Comparison of ENCODE assay signal across 1 cellular context in genomic region chr18:62611395-62612241, GRCh38.
TF ChIP-seq lines count a peak whose summit lies in the region.

No MANE protein-coding gene starts in this region.

TF ChIP-seq in GM23338, 12 proteins besides CTCF, POLR2A, EP300 and RAD21 (continued from another document):
- TF ChIP-seq, protein P1, sequence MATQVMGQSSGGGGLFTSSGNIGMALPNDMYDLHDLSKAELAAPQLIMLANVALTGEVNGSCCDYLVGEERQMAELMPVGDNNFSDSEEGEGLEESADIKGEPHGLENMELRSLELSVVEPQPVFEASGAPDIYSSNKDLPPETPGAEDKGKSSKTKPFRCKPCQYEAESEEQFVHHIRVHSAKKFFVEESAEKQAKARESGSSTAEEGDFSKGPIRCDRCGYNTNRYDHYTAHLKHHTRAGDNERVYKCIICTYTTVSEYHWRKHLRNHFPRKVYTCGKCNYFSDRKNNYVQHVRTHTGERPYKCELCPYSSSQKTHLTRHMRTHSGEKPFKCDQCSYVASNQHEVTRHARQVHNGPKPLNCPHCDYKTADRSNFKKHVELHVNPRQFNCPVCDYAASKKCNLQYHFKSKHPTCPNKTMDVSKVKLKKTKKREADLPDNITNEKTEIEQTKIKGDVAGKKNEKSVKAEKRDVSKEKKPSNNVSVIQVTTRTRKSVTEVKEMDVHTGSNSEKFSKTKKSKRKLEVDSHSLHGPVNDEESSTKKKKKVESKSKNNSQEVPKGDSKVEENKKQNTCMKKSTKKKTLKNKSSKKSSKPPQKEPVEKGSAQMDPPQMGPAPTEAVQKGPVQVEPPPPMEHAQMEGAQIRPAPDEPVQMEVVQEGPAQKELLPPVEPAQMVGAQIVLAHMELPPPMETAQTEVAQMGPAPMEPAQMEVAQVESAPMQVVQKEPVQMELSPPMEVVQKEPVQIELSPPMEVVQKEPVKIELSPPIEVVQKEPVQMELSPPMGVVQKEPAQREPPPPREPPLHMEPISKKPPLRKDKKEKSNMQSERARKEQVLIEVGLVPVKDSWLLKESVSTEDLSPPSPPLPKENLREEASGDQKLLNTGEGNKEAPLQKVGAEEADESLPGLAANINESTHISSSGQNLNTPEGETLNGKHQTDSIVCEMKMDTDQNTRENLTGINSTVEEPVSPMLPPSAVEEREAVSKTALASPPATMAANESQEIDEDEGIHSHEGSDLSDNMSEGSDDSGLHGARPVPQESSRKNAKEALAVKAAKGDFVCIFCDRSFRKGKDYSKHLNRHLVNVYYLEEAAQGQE (IDR thresholded peaks at IDR 0.05; ENCODE audit: unreplicated experiment) = no peak
- TF ChIP-seq ZNF331 (CRISPR knock-in tag; IDR thresholded peaks at IDR 0.05; ENCODE audit: low read depth) (no peak), EZH2 (IDR thresholded peaks at IDR 0.05; ENCODE audit: low read depth, unreplicated experiment) (no peak)
